In genomic region chr14:58826845-58827686, GRCh38 we compare ENCODE assay signal across 13 cellular contexts.
DNase-seq lines count a peak whose midpoint lies in the region; ATAC-seq and TF ChIP-seq lines count a peak whose summit lies in the region.
"Had no signal": no experiment of that assay in that cellular context is flagged by ENCODE, and none has a peak within 500 bp of the region (broad histone marks: within the 10 kb centered on the region; RNA-seq: fewer than 3 reads in every experiment).

No MANE protein-coding gene starts in this region.

- H3K9me3 ChIP-seq in HEK293 (ENCODE audit: control insufficient read depth, insufficient read depth, low read depth, low read length) (no peaks in the 10 kb centered on the region), adrenal gland (replicated peaks in 1 of 3) (no peaks in the 10 kb centered on the region)
- H3K9me3 ChIP-seq in CD8-positive, alpha-beta memory T cell (ENCODE audit: low read length): no peaks in the 10 kb centered on the region

- no peaks in the 10 kb centered on the region for H3K27me3 Mint-ChIP-seq in nephron (ENCODE audit: low read depth)
- no peaks in the 10 kb centered on the region for H3K27me3 Mint-ChIP-seq in CD8-positive, alpha-beta memory T cell

- ATAC-seq in GM18519 (IDR thresholded peaks at IDR 0.05; ENCODE audit: low FRiP score, unreplicated experiment): no peak
- ATAC-seq: K562 had no signal

- no peak overlapping the region for H3K4me3 ChIP-seq in HEK293 (ENCODE audit: low read depth, low read length)
- no peak overlapping the region for H3K4me3 ChIP-seq in adrenal gland
- H3K4me3 ChIP-seq in CD8-positive, alpha-beta memory T cell (ENCODE audit: low read length): no peak overlapping the region
- H3K4me3 ChIP-seq: K562, lung had no signal

- no peaks in the 10 kb centered on the region for H3K36me3 Mint-ChIP-seq in nephron (ENCODE audit: low read depth)
- H3K36me3 Mint-ChIP-seq in CD8-positive, alpha-beta memory T cell: no peaks in the 10 kb centered on the region

- no peaks in the 10 kb centered on the region for H3K36me3 ChIP-seq in HEK293 (ENCODE audit: control insufficient read depth in 2 of 2, insufficient read depth in 1 of 2, low read length in 2 of 2)
- no peaks in the 10 kb centered on the region for H3K36me3 ChIP-seq in adrenal gland (replicated peaks in 1 of 2)
- H3K36me3 ChIP-seq in CD8-positive, alpha-beta memory T cell (ENCODE audit: insufficient read depth, low read length): no peaks in the 10 kb centered on the region

- H3K27ac ChIP-seq in C4-2B (no peak overlapping the region), HEK293 (ENCODE audit: extremely low read depth, low read depth, low read length) (no peak overlapping the region), adrenal gland (no peak overlapping the region)
- no peak overlapping the region for H3K27ac ChIP-seq in CD8-positive, alpha-beta memory T cell (ENCODE audit: low read depth, low read length)

- H3K27me3 ChIP-seq in adrenal gland: no peaks in the 10 kb centered on the region
- no peaks in the 10 kb centered on the region for H3K27me3 ChIP-seq in CD8-positive, alpha-beta memory T cell (ENCODE audit: insufficient read depth, low read length, poor library complexity, severe bottlenecking)

- TF ChIP-seq POLR2A in adrenal gland (IDR thresholded peaks at IDR 0.05): no peak

- POLR2A ChIA-PET in HEK293 (lab: Yijun Ruan, JAX): no interaction called here
- POLR2A ChIA-PET in CD8-positive, alpha-beta memory T cell (lab: Charles Lee): no interaction called here

- peaks cover 15% of the 10 kb centered on the region for H3K4me1 ChIP-seq in HEK293 (ENCODE audit: control insufficient read depth, insufficient read depth, low read length)
- H3K4me1 ChIP-seq in adrenal gland (replicated peaks in 1 of 2): no peaks in the 10 kb centered on the region
- H3K4me1 ChIP-seq in CD8-positive, alpha-beta memory T cell (ENCODE audit: insufficient read depth, low read length): no peaks in the 10 kb centered on the region

- DNase-seq in adrenal gland (no peak), DMS153 treated with DMSO at 0.1 percent for 48 hours (lab: John Stamatoyannopoulos, UW; ENCODE audit: unreplicated experiment) (no peak), islet precursor cell (no peak)
- DNase-seq in CD8-positive, alpha-beta memory T cell: no peak
- DNase-seq: activated T-cell treated with anti-CD3 and anti-CD28 coated beads for 4 hours, anterior cingulate cortex, NCI-H510A treated with DMSO at 0.1 percent for 48 hours had no signal

- peaks cover 47% of the 10 kb centered on the region for H3K4me1 Mint-ChIP-seq in nephron
- H3K4me1 Mint-ChIP-seq in CD8-positive, alpha-beta memory T cell: no peaks in the 10 kb centered on the region

- H3K9me3 Mint-ChIP-seq in nephron: peaks cover 5% of the 10 kb centered on the region
- peaks cover 2 to 10% (median 4%) of the 10 kb centered on the region in 5 donors for H3K9me3 Mint-ChIP-seq in CD8-positive, alpha-beta memory T cell

- CTCF ChIA-PET in HEK293 (lab: Yijun Ruan, JAX): interaction anchor here (0.5 to 1.5 kb wide), 10 partner anchors 10 to 326 kb away, joined by 3 to 5 read pairs (median 4); no protein-coding TSS in a partner anchor
- CTCF ChIA-PET in CD8-positive, alpha-beta memory T cell (lab: Charles Lee): no interaction called here

- intact Hi-C loops in adrenal gland (cut with DNase I): no loop called here

- 82 to 90% (median 86%) methylated on average over 7 to 9 of the region's 9 CpGs for WGBS in adrenal gland, 4 donors

- no peak overlapping the region for H3K27ac Mint-ChIP-seq in nephron
- H3K27ac Mint-ChIP-seq in CD8-positive, alpha-beta memory T cell: no peak overlapping the region

- peak; percentile 61 for TF ChIP-seq CTCF in C4-2B (conservative IDR thresholded peaks at IDR 0.05)
- TF ChIP-seq CTCF in HEK293 (tag by site-specific recombination; IDR thresholded peaks at IDR 0.05): no peak
- peak in 4 of 6 experiments; percentile 22 to 38 (median 26) for TF ChIP-seq CTCF in adrenal gland (IDR thresholded peaks at IDR 0.05)
- TF ChIP-seq CTCF in nephron (IDR thresholded peaks at IDR 0.05; ENCODE audit: unreplicated experiment in 3 of 3): peak; percentile 30 to 42 (median 32)

- H3K4me3 Mint-ChIP-seq in nephron: no peak overlapping the region
- H3K4me3 Mint-ChIP-seq in CD8-positive, alpha-beta memory T cell: peak overlapping the region in 1 of 7 donors; percentile 16

TF ChIP-seq in HEK293, 187 proteins besides CTCF, POLR2A, EP300 and RAD21:
- TF ChIP-seq SETDB1 (IDR thresholded peaks at IDR 0.05; ENCODE audit: insufficient read length, low read length) (no peak), ZNF654 (tag by site-specific recombination; IDR thresholded peaks at IDR 0.05; ENCODE audit: low read depth) (peak; percentile 20; the same call in 1 of the 2 replicates)
